In genomic region chr12:56266068-56266633, GRCh38 we compare ENCODE assay signal across 6 cellular contexts. TPM values are rescaled to one million over a fixed set of nuclear protein-coding genes. Genes with fewer than 3 reads are reported as not detected.
DNase-seq lines count a peak whose midpoint lies in the region; ATAC-seq and TF ChIP-seq lines count a peak whose summit lies in the region.
"Not testable (repeated sequence)": the region's sequence is repeated elsewhere in the genome, so short reads cannot be mapped to it uniquely, and the experiment has no call there.

No MANE protein-coding gene starts in this region.

- H3K27ac Mint-ChIP-seq in glutamatergic neuron (ENCODE audit: unreplicated experiment): peak overlapping the region; percentile 74
- H3K27ac Mint-ChIP-seq in naive thymus-derived CD4-positive, alpha-beta T cell: peak overlapping the region; percentile 89 to 97 (median 94)

- POLR2A ChIA-PET in naive thymus-derived CD4-positive, alpha-beta T cell (lab: Charles Lee): interaction anchor here (0.7 to 2.0 kb wide), 11 partner anchors 8 to 198 kb away, joined by 3 to 16 read pairs (median 4); partner anchors contain the start of genes ANKRD52, IL23A, RNF41 and RPL41

- TF ChIP-seq EP300 in suprapubic skin (IDR thresholded peaks at IDR 0.05): not testable (repeated sequence)

- in situ Hi-C loops in astrocyte of the spinal cord (cut with HindIII; ENCODE audit: low sequenced_read_pairs): not testable (repeated sequence)

- H3K27me3 ChIP-seq in SJCRH30; naive thymus-derived CD4-positive, alpha-beta T cell (ENCODE audit: control insufficient read depth in 2 of 2, insufficient read depth in 2 of 2, low read length in 2 of 2); suprapubic skin: not testable (repeated sequence)

- not testable (repeated sequence) for H3K36me3 ChIP-seq in ES-I3 (ENCODE audit: insufficient read depth, low read length); naive thymus-derived CD4-positive, alpha-beta T cell (ENCODE audit: control insufficient read depth in 2 of 3, insufficient read depth in 3 of 3, low read length in 3 of 3); suprapubic skin
- peaks cover 14% of the 10 kb centered on the region for H3K36me3 ChIP-seq in SJCRH30

- H3K4me1 Mint-ChIP-seq in glutamatergic neuron (ENCODE audit: low read depth, unreplicated experiment): not testable (repeated sequence)
- peaks cover 0 to 22% (median 20%) of the 10 kb centered on the region in 7 donors for H3K4me1 Mint-ChIP-seq in naive thymus-derived CD4-positive, alpha-beta T cell

- H3K9me3 ChIP-seq in ES-I3 (ENCODE audit: control insufficient read depth, insufficient read depth, low read length); SJCRH30 (replicated peaks); naive thymus-derived CD4-positive, alpha-beta T cell (ENCODE audit: control insufficient read depth in 2 of 3, low read length in 3 of 3); suprapubic skin: not testable (repeated sequence)

- WGBS in suprapubic skin: 60% methylated on average over 13 of the region's 13 CpGs

- not testable (repeated sequence) for ATAC-seq in naive thymus-derived CD4-positive, alpha-beta T cell

- H3K9me3 Mint-ChIP-seq in glutamatergic neuron (ENCODE audit: unreplicated experiment); naive thymus-derived CD4-positive, alpha-beta T cell: not testable (repeated sequence)

- H3K4me1 ChIP-seq in ES-I3 (ENCODE audit: insufficient read depth, low read length); SJCRH30; naive thymus-derived CD4-positive, alpha-beta T cell (ENCODE audit: control insufficient read depth in 2 of 2, insufficient read depth in 2 of 2, low read length in 2 of 2): not testable (repeated sequence)
- peaks cover 19% of the 10 kb centered on the region for H3K4me1 ChIP-seq in suprapubic skin

- not testable (repeated sequence) for TF ChIP-seq CTCF in astrocyte of the spinal cord (IDR thresholded peaks at IDR 0.05; ENCODE audit: low read depth, low read length); glutamatergic neuron (IDR thresholded peaks at IDR 0.05; ENCODE audit: partially characterized antibody, unreplicated experiment); suprapubic skin (IDR thresholded peaks at IDR 0.05)

- DNase-seq in SJCRH30; glutamatergic neuron; naive thymus-derived CD4-positive, alpha-beta T cell; suprapubic skin (ENCODE audit: low spot score in 2 of 2): not testable (repeated sequence)
- peak; percentile 17 for DNase-seq in astrocyte of the spinal cord (ENCODE audit: low read depth, low spot score)

- intact Hi-C loops in naive thymus-derived CD4-positive, alpha-beta T cell (cut with micrococcal nuclease): loop anchor here (1.0 to 5.0 kb wide), 11 partner anchors 8 to 1166 kb away; partner anchors contain the start of genes ZC3H10 (in 2 of the 2), ANKRD52 (in 1 of the 2), CS (in 1 of the 2) and INHBC (in 1 of the 2)

- peak overlapping the region; percentile 87 for H3K9ac ChIP-seq in ES-I3 (ENCODE audit: low read depth, low read length)

- H3K36me3 Mint-ChIP-seq in glutamatergic neuron (ENCODE audit: unreplicated experiment); naive thymus-derived CD4-positive, alpha-beta T cell: not testable (repeated sequence)

- H3K4me3 Mint-ChIP-seq in glutamatergic neuron (ENCODE audit: unreplicated experiment): peak overlapping the region; percentile 94
- H3K4me3 Mint-ChIP-seq in naive thymus-derived CD4-positive, alpha-beta T cell: peak overlapping the region; percentile 83 to 100 (median 96)

- not testable (repeated sequence) for H3K27ac ChIP-seq in SJCRH30
- peak overlapping the region; percentile 94 for H3K27ac ChIP-seq in naive thymus-derived CD4-positive, alpha-beta T cell (ENCODE audit: low read depth, low read length)
- H3K27ac ChIP-seq in suprapubic skin: peak overlapping the region; percentile 88

- H3K4me3 ChIP-seq in SJCRH30 (peak overlapping the region; percentile 68), astrocyte of the spinal cord (ENCODE audit: low read depth, low read length) (peak overlapping the region; percentile 72), suprapubic skin (peak overlapping the region; percentile 63)
- peak overlapping the region; percentile 88 for H3K4me3 ChIP-seq in naive thymus-derived CD4-positive, alpha-beta T cell (ENCODE audit: low read length)

- TF ChIP-seq POLR2A in suprapubic skin (IDR thresholded peaks at IDR 0.05): not testable (repeated sequence)

- H3K27me3 Mint-ChIP-seq in glutamatergic neuron (ENCODE audit: unreplicated experiment); naive thymus-derived CD4-positive, alpha-beta T cell: not testable (repeated sequence)

- CTCF ChIA-PET in naive thymus-derived CD4-positive, alpha-beta T cell (lab: Charles Lee): interaction anchor here (0.8 to 1.9 kb wide), 6 partner anchors 8 to 445 kb away, joined by 3 to 5 read pairs (median 4); partner anchors contain the start of genes ANKRD52, RNF41 and ZC3H10

RNA-seq across cellular contexts. Expression of gene COQ10A, which starts 0.6 kb away (rescaled TPM):
- total RNA-seq in SJCRH30 (2014; rRNA removed; shearing (Covaris generic)): 13.8 and 14.4 TPM in 2 replicates
- total RNA-seq in glutamatergic neuron (ENCODE audit: unreplicated experiment): 18.9 TPM
- 10 to 100 TPM; 22.5 to 39.4 (median 31.5) TPM for total RNA-seq in naive thymus-derived CD4-positive, alpha-beta T cell
- 10 to 100 TPM in 1 of 2 donors, 1 to 10 TPM in 1; 9.7 to 11.5 TPM for polyA plus RNA-seq in naive thymus-derived CD4-positive, alpha-beta T cell
- total RNA-seq in suprapubic skin: 10 to 100 TPM in 1 of 4 donors, 1 to 10 TPM in 3; 3.4 to 17.0 (median 7.6) TPM

RNA-seq across cellular contexts. Expression of gene ANKRD52, which starts 8.0 kb away (rescaled TPM):
- total RNA-seq in SJCRH30 (2014; rRNA removed; shearing (Covaris generic)): 12.0 and 12.5 TPM in 2 replicates
- total RNA-seq in glutamatergic neuron (ENCODE audit: unreplicated experiment) (49.1 TPM), suprapubic skin (10 to 100 TPM; 20.3 to 33.6 (median 24.6) TPM)
- total RNA-seq in naive thymus-derived CD4-positive, alpha-beta T cell: 10 to 100 TPM; 26.9 to 64.4 (median 40.7) TPM
- polyA plus RNA-seq in naive thymus-derived CD4-positive, alpha-beta T cell: 1 to 10 TPM; 5.1 to 8.2 TPM

RNA-seq across cellular contexts. Expression of gene CS, which starts 34.0 kb away (rescaled TPM):
- 183 and 185 TPM in 2 replicates for total RNA-seq in SJCRH30 (2014; rRNA removed; shearing (Covaris generic))
- total RNA-seq in glutamatergic neuron (ENCODE audit: unreplicated experiment) (257 TPM), suprapubic skin (100 to 1,000 TPM; 176 to 218 (median 179) TPM)
- total RNA-seq in naive thymus-derived CD4-positive, alpha-beta T cell: 100 to 1,000 TPM; 126 to 241 (median 167) TPM
- polyA plus RNA-seq in naive thymus-derived CD4-positive, alpha-beta T cell: 10 to 100 TPM; 57.6 to 79.9 TPM

RNA-seq across cellular contexts. Expression of gene SLC39A5, which starts 36.3 kb away (rescaled TPM):
- not detected in 2 replicates for total RNA-seq in SJCRH30 (2014; rRNA removed; shearing (Covaris generic))
- total RNA-seq in glutamatergic neuron (ENCODE audit: unreplicated experiment) (0.61 TPM), suprapubic skin (1 to 10 TPM in 2 of 4 donors, not detected in 2; 1.3 to 2.4 TPM)
- total RNA-seq in naive thymus-derived CD4-positive, alpha-beta T cell: 1 to 10 TPM in 1 of 5 experiments, under 1 TPM in 2, not detected in 2; 0.43 to 1.2 (median 0.77) TPM
- polyA plus RNA-seq in naive thymus-derived CD4-positive, alpha-beta T cell: not detected

RNA-seq across cellular contexts. Expression of gene NABP2, which starts 42.0 kb away (rescaled TPM):
- 43.2 and 46.5 TPM in 2 replicates for total RNA-seq in SJCRH30 (2014; rRNA removed; shearing (Covaris generic))
- total RNA-seq in glutamatergic neuron (ENCODE audit: unreplicated experiment) (42.6 TPM), suprapubic skin (10 to 100 TPM; 13.3 to 23.7 (median 20.1) TPM)
- total RNA-seq in naive thymus-derived CD4-positive, alpha-beta T cell: 10 to 100 TPM in 3 of 5 experiments, 1 to 10 TPM in 2; 9.2 to 61.2 (median 11.8) TPM
- polyA plus RNA-seq in naive thymus-derived CD4-positive, alpha-beta T cell: 1 to 10 TPM; 1.0 to 1.6 TPM
